ENCODE assay signal across 1 cellular context in genomic region chr5:38338455-38338854, GRCh38.
TF ChIP-seq lines count a peak whose summit lies in the region.

No MANE protein-coding gene starts in this region.

TF ChIP-seq in HepG2, 621 proteins besides CTCF, POLR2A, EP300 and RAD21 (continued from another document and continues in another):
- TF ChIP-seq SOX13 (IDR thresholded peaks at IDR 0.05): no peak
- TF ChIP-seq SOX13 (CRISPR knock-in tag; conservative IDR thresholded peaks at IDR 0.05 in 1 of 2, IDR thresholded peaks at IDR 0.05 in 1 of 2): 0 out of 4 replicates have a peak, but pooled peaks of 1 of the 2 experiments have one; percentile 25
- no peak for TF ChIP-seq ZNF33A (CRISPR knock-in tag; IDR thresholded peaks at IDR 0.05; ENCODE audit: borderline replicate concordance)
- TF ChIP-seq ESRRA (CRISPR knock-in tag; IDR thresholded peaks at IDR 0.05; ENCODE audit: low read depth): 0 out of 2 replicates have a peak, but pooled peaks have one; percentile 48
- TF ChIP-seq NFE2L1 (CRISPR knock-in tag; IDR thresholded peaks at IDR 0.05; ENCODE audit: borderline replicate concordance): no peak
- TF ChIP-seq RBM39 (IDR thresholded peaks at IDR 0.05; ENCODE audit: low read depth, low read length, poor library complexity, severe bottlenecking): no peak
- peak; percentile 34; the same call in 1 of the 2 replicates for TF ChIP-seq NCOR1 (IDR thresholded peaks at IDR 0.05; ENCODE audit: borderline replicate concordance, low read length)
- TF ChIP-seq MEF2D (CRISPR knock-in tag; IDR thresholded peaks at IDR 0.05): no peak
- no peak for TF ChIP-seq ZNF33B (CRISPR knock-in tag; IDR thresholded peaks at IDR 0.05)
- no peak for TF ChIP-seq CENPT (CRISPR knock-in tag; IDR thresholded peaks at IDR 0.05; ENCODE audit: low read depth)
- TF ChIP-seq SOX6 (IDR thresholded peaks at IDR 0.05): no peak
- peak; percentile 72 for TF ChIP-seq SOX6 (CRISPR knock-in tag; IDR thresholded peaks at IDR 0.05)
- peak; percentile 87; the same call in 1 of the 2 replicates for TF ChIP-seq TFE3 (CRISPR knock-in tag; IDR thresholded peaks at IDR 0.05)
- TF ChIP-seq TBX2 (CRISPR knock-in tag; IDR thresholded peaks at IDR 0.05; ENCODE audit: borderline replicate concordance): peak; percentile 47; the same call in 1 of the 2 replicates
- no peak for TF ChIP-seq SCMH1 (CRISPR knock-in tag; IDR thresholded peaks at IDR 0.05; ENCODE audit: borderline replicate concordance)
- TF ChIP-seq ZNF136 (CRISPR knock-in tag; IDR thresholded peaks at IDR 0.05; ENCODE audit: low read depth): no peak
- TF ChIP-seq REST (IDR thresholded peaks at IDR 0.05; ENCODE audit: borderline replicate concordance in 1 of 2, low read depth in 1 of 2, low read length in 2 of 2): no peak
- TF ChIP-seq ZNF546 (CRISPR knock-in tag; conservative IDR thresholded peaks at IDR 0.05): no peak
- TF ChIP-seq HDAC1 (CRISPR knock-in tag; IDR thresholded peaks at IDR 0.05): no peak
- TF ChIP-seq FOXP1 (IDR thresholded peaks at IDR 0.05): no peak
- TF ChIP-seq FOXP1 (CRISPR knock-in tag; IDR thresholded peaks at IDR 0.05): peak; percentile 30; the same call in 1 of the 2 replicates
- peak; percentile 80 for TF ChIP-seq ARID5B (CRISPR knock-in tag; IDR thresholded peaks at IDR 0.05)
- peak; percentile 61; the same call in 1 of the 2 replicates for TF ChIP-seq ZNF281 (CRISPR knock-in tag; IDR thresholded peaks at IDR 0.05; ENCODE audit: borderline replicate concordance)
- peak; percentile 28; the same call in 1 of the 2 replicates for TF ChIP-seq PATZ1 (CRISPR knock-in tag; IDR thresholded peaks at IDR 0.05)
- no peak for TF ChIP-seq BRCA1 (CRISPR knock-in tag; IDR thresholded peaks at IDR 0.05)
- no peak for TF ChIP-seq MNT (IDR thresholded peaks at IDR 0.05)
- peak; percentile 54; the same call in 1 of the 2 replicates for TF ChIP-seq GFI1 (CRISPR knock-in tag; IDR thresholded peaks at IDR 0.05; ENCODE audit: borderline replicate concordance)
- peak; percentile 31; the same call in 1 of the 2 replicates for TF ChIP-seq ZNF891 (CRISPR knock-in tag; IDR thresholded peaks at IDR 0.05)
- no peak for TF ChIP-seq NFKB2 (CRISPR knock-in tag; IDR thresholded peaks at IDR 0.05; ENCODE audit: borderline replicate concordance)
- peak; percentile 83 for TF ChIP-seq TRIM24 (CRISPR knock-in tag; IDR thresholded peaks at IDR 0.05)
- TF ChIP-seq ZNF350 (CRISPR knock-in tag; IDR thresholded peaks at IDR 0.05; ENCODE audit: borderline replicate concordance, low read depth): no peak
- TF ChIP-seq HNF4A (CRISPR knock-in tag; IDR thresholded peaks at IDR 0.05): peak; percentile 94
- peak; percentile 81; the same call in 1 of the 2 replicates for TF ChIP-seq ZNF292 (CRISPR knock-in tag; IDR thresholded peaks at IDR 0.05; ENCODE audit: borderline replicate concordance, low read depth)
- TF ChIP-seq LBX2 (CRISPR knock-in tag; IDR thresholded peaks at IDR 0.05; ENCODE audit: borderline replicate concordance): no peak
- peak; percentile 39; the same call in 1 of the 2 replicates for TF ChIP-seq PAXIP1 (CRISPR knock-in tag; conservative IDR thresholded peaks at IDR 0.05)
- no peak for TF ChIP-seq ARID2 (CRISPR knock-in tag; IDR thresholded peaks at IDR 0.05; ENCODE audit: borderline replicate concordance)
